ENCODE assay signal across 31 cellular contexts in the genomic region with DNA sequence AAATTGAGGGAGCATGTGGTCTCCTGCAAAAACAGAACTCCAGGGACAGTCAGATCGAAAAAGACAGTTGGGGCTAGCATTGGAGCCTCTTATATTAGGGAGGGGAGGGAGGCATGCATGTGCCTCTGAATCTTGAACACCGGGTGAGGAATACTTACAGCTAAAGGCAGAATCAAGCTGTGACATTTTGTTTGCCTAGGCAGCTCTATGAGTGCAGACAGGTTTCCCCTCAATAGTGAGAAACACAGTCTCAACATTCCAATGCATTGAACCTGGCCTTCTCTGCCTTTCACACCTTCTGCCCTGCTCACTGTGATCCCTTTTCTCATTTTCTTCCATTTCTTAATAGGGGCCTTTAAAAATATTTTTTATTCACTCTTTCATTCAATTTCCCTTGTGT.
"Had no signal": no experiment of that assay in that cellular context is flagged by ENCODE, and none has a peak within 500 bp of the region (broad histone marks: within the 10 kb centered on the region; RNA-seq: fewer than 3 reads in every experiment).

No MANE protein-coding gene starts in this region.

- H3K27me3 ChIP-seq: ascending aorta, breast epithelium, cardiac muscle cell, colonic mucosa, foreskin keratinocyte, gastrocnemius medialis, heart left ventricle had no signal

- H3K9me3 Mint-ChIP-seq: activated CD4-positive, alpha-beta memory T cell treated with anti-CD3 and anti-CD28 coated beads for 36 hours; activated CD4-positive, alpha-beta T cell treated with anti-CD3 and anti-CD28 coated beads, Interleukin-2, amount 10 ng/mL, durations not matched to agents 24 days and 14 days; activated naive CD4-positive, alpha-beta T cell treated with anti-CD3 and anti-CD28 coated beads, Interleukin-2, amount 10 ng/mL, durations not matched to agents 7 days and 5 days; activated naive CD8-positive, alpha-beta T cell treated with anti-CD3 and anti-CD28 coated beads, Interleukin-2, amount 10 ng/mL, durations not matched to agents 7 days and 5 days; activated T-cell treated with anti-CD3 and anti-CD28 coated beads, Interleukin-2, amount 50 U/mL, for 24 hours; brain; T-helper 1 cell treated with Interleukin-12 subunit alpha and Interleukin-12 subunit beta and Interleukin-4 antibody, amounts not matched to agents 30 μg/mL and 1 μg/mL, for 36 hours had no signal

- H3K27ac Mint-ChIP-seq: activated CD4-positive, alpha-beta memory T cell treated with anti-CD3 and anti-CD28 coated beads for 36 hours; activated CD4-positive, alpha-beta T cell treated with anti-CD3 and anti-CD28 coated beads for 36 hours; activated CD4-positive, alpha-beta T cell treated with anti-CD3 and anti-CD28 coated beads, Interleukin-2, amount 10 ng/mL, durations not matched to agents 24 days and 14 days; activated naive CD4-positive, alpha-beta T cell treated with anti-CD3 and anti-CD28 coated beads, Interleukin-2, amount 10 ng/mL, durations not matched to agents 7 days and 5 days; activated naive CD4-positive, alpha-beta T cell treated with anti-CD3 and anti-CD28 coated beads, Interleukin-2, amount 50 U/mL, for 72 hours; activated naive CD8-positive, alpha-beta T cell treated with anti-CD3 and anti-CD28 coated beads, Interleukin-2, amount 10 ng/mL, durations not matched to agents 7 days and 5 days; activated T-cell treated with anti-CD3 and anti-CD28 coated beads, Interleukin-2, amount 50 U/mL, for 24 hours; activated T-cell treated with anti-CD3 and anti-CD28 coated beads, Interleukin-2, amount 50 U/mL, for 72 hours; brain; T-cell; T-helper 1 cell treated with Interleukin-12 subunit alpha and Interleukin-12 subunit beta and Interleukin-4 antibody, amounts not matched to agents 30 μg/mL and 1 μg/mL, for 36 hours had no signal

- DNase-seq: activated CD4-positive, alpha-beta memory T cell treated with anti-CD3 and anti-CD28 coated beads for 36 hours; activated CD4-positive, alpha-beta T cell treated with anti-CD3 and anti-CD28 coated beads for 36 hours; activated CD4-positive, alpha-beta T cell treated with anti-CD3 and anti-CD28 coated beads, Interleukin-2, amount 10 ng/mL, durations not matched to agents 24 days and 14 days; activated CD4-positive, CD25-positive, alpha-beta regulatory T cell; activated CD4-positive, CD25-positive, alpha-beta regulatory T cell treated with anti-CD3 and anti-CD28 coated beads, Interleukin-2, amount 50 U/mL, for 72 hours; activated CD8-positive, alpha-beta memory T cell treated with anti-CD3 and anti-CD28 coated beads, Interleukin-2, amount 50 U/mL, for 48 hours; activated gamma-delta T cell; activated naive CD4-positive, alpha-beta T cell; activated naive CD4-positive, alpha-beta T cell treated with anti-CD3 and anti-CD28 coated beads, Interleukin-2, amount 10 ng/mL, durations not matched to agents 7 days and 5 days; activated naive CD8-positive, alpha-beta T cell treated with anti-CD3 and anti-CD28 coated beads, Interleukin-2, amount 10 ng/mL, durations not matched to agents 7 days and 5 days; activated T-cell treated with anti-CD3 and anti-CD28 coated beads for 4 hours; activated T-cell treated with anti-CD3 and anti-CD28 coated beads, Interleukin-2, amount 50 U/mL, for 24 hours; activated T-cell treated with anti-CD3 and anti-CD28 coated beads, Interleukin-2, amount 50 U/mL, for 72 hours; central memory CD4-positive, alpha-beta T cell; cerebellar nuclear complex; colonic mucosa; effector CD8-positive, alpha-beta T cell; foreskin keratinocyte; gastrocnemius medialis; glutamatergic neuron; heart left ventricle; T-cell; T1000; WERI-Rb-1 had no signal

- H3K4me3 Mint-ChIP-seq: activated CD4-positive, alpha-beta memory T cell treated with anti-CD3 and anti-CD28 coated beads for 36 hours; activated CD4-positive, alpha-beta T cell treated with anti-CD3 and anti-CD28 coated beads for 36 hours; activated CD4-positive, alpha-beta T cell treated with anti-CD3 and anti-CD28 coated beads, Interleukin-2, amount 10 ng/mL, durations not matched to agents 24 days and 14 days; activated naive CD4-positive, alpha-beta T cell treated with anti-CD3 and anti-CD28 coated beads, Interleukin-2, amount 10 ng/mL, durations not matched to agents 7 days and 5 days; activated naive CD8-positive, alpha-beta T cell treated with anti-CD3 and anti-CD28 coated beads, Interleukin-2, amount 10 ng/mL, durations not matched to agents 7 days and 5 days; activated T-cell treated with anti-CD3 and anti-CD28 coated beads, Interleukin-2, amount 50 U/mL, for 24 hours; activated T-cell treated with anti-CD3 and anti-CD28 coated beads, Interleukin-2, amount 50 U/mL, for 72 hours; brain; T-cell; T-helper 1 cell treated with Interleukin-12 subunit alpha and Interleukin-12 subunit beta and Interleukin-4 antibody, amounts not matched to agents 30 μg/mL and 1 μg/mL, for 36 hours had no signal

- H3K4me1 Mint-ChIP-seq: activated CD4-positive, alpha-beta T cell treated with anti-CD3 and anti-CD28 coated beads for 36 hours; activated CD4-positive, alpha-beta T cell treated with anti-CD3 and anti-CD28 coated beads, Interleukin-2, amount 10 ng/mL, durations not matched to agents 24 days and 14 days; activated naive CD4-positive, alpha-beta T cell treated with anti-CD3 and anti-CD28 coated beads, Interleukin-2, amount 10 ng/mL, durations not matched to agents 7 days and 5 days; activated naive CD8-positive, alpha-beta T cell treated with anti-CD3 and anti-CD28 coated beads, Interleukin-2, amount 10 ng/mL, durations not matched to agents 7 days and 5 days; brain; T-cell had no signal

- H3K4me1 ChIP-seq: breast epithelium, colonic mucosa, foreskin keratinocyte, gastrocnemius medialis, heart left ventricle had no signal

- ATAC-seq: activated CD4-positive, alpha-beta T cell treated with anti-CD3 and anti-CD28 coated beads for 36 hours; activated naive CD4-positive, alpha-beta T cell treated with anti-CD3 and anti-CD28 coated beads, Interleukin-2, amount 50 U/mL, for 72 hours; activated T-cell treated with anti-CD3 and anti-CD28 coated beads, Interleukin-2, amount 50 U/mL, for 72 hours; esophagus mucosa; foreskin keratinocyte; gastrocnemius medialis; heart left ventricle; T-cell had no signal

- H3K36me3 Mint-ChIP-seq: activated CD4-positive, alpha-beta memory T cell treated with anti-CD3 and anti-CD28 coated beads for 36 hours; activated naive CD4-positive, alpha-beta T cell treated with anti-CD3 and anti-CD28 coated beads, Interleukin-2, amount 10 ng/mL, durations not matched to agents 7 days and 5 days; activated naive CD4-positive, alpha-beta T cell treated with anti-CD3 and anti-CD28 coated beads, Interleukin-2, amount 50 U/mL, for 72 hours; activated naive CD8-positive, alpha-beta T cell treated with anti-CD3 and anti-CD28 coated beads, Interleukin-2, amount 10 ng/mL, durations not matched to agents 7 days and 5 days; brain; T-cell had no signal

- H3K4me3 ChIP-seq: ascending aorta, breast epithelium, cardiac muscle cell, colonic mucosa, gastrocnemius medialis, heart left ventricle had no signal

- H3K27ac ChIP-seq: ascending aorta, breast epithelium, cardiac muscle cell, colonic mucosa, foreskin keratinocyte, gastrocnemius medialis, heart left ventricle, WERI-Rb-1 had no signal

- H3K36me3 ChIP-seq: ascending aorta, breast epithelium, cardiac muscle cell, colonic mucosa, gastrocnemius medialis, heart left ventricle, WERI-Rb-1 had no signal

- H3K27me3 Mint-ChIP-seq: activated CD4-positive, alpha-beta T cell treated with anti-CD3 and anti-CD28 coated beads for 36 hours; activated CD4-positive, alpha-beta T cell treated with anti-CD3 and anti-CD28 coated beads, Interleukin-2, amount 10 ng/mL, durations not matched to agents 24 days and 14 days; activated naive CD4-positive, alpha-beta T cell treated with anti-CD3 and anti-CD28 coated beads, Interleukin-2, amount 10 ng/mL, durations not matched to agents 7 days and 5 days; activated T-cell treated with anti-CD3 and anti-CD28 coated beads, Interleukin-2, amount 50 U/mL, for 24 hours; brain had no signal

- H3K9me3 ChIP-seq: ascending aorta, breast epithelium, colonic mucosa, gastrocnemius medialis, heart left ventricle had no signal
